Comparison of ENCODE assay signal across 8 cellular contexts in genomic region chr9:127555830-127556820, GRCh38. TPM values are rescaled to one million over a fixed set of nuclear protein-coding genes. Genes with fewer than 3 reads are reported as not detected.
DNase-seq lines count a peak whose midpoint lies in the region; ATAC-seq and TF ChIP-seq lines count a peak whose summit lies in the region.

No MANE protein-coding gene starts in this region.

- H3K27me3 ChIP-seq in RWPE2 (ENCODE audit: insufficient read depth, poor library complexity, severe bottlenecking), result no peaks in the 10 kb centered on the region
- H3K27me3 ChIP-seq in skeletal muscle tissue (ENCODE audit: control insufficient read depth in 3 of 3, insufficient read depth in 3 of 3, low read length in 3 of 3), result no peaks in the 10 kb centered on the region

- H3K27ac ChIP-seq in RWPE2 (ENCODE audit: poor library complexity, severe bottlenecking) (peak overlapping the region; percentile 98), skeletal muscle tissue (ENCODE audit: low read depth, low read length) (peak overlapping the region; percentile 74)

- peak overlapping the region; percentile 85 for H3K27ac Mint-ChIP-seq in activated naive CD4-positive, alpha-beta T cell treated with anti-CD3 and anti-CD28 coated beads, Interleukin-2, amount 50 U/mL, for 24 hours

- H3K9ac ChIP-seq in skeletal muscle tissue (ENCODE audit: low read depth in 1 of 3, low read length in 3 of 3), result no peak overlapping the region

- H3K4me1 Mint-ChIP-seq in activated naive CD4-positive, alpha-beta T cell treated with anti-CD3 and anti-CD28 coated beads, Interleukin-2, amount 50 U/mL, for 24 hours, result peaks cover 54% of the 10 kb centered on the region

- peak; percentile 88 for ATAC-seq in RWPE2 (ENCODE audit: low read depth)
- peak; percentile 58 to 72 for ATAC-seq in left cardiac atrium
- ATAC-seq in HG03432 (IDR thresholded peaks at IDR 0.05; ENCODE audit: unreplicated experiment), result no peak
- ATAC-seq in HG03175 (IDR thresholded peaks at IDR 0.05; ENCODE audit: unreplicated experiment), result no peak
- no peak for ATAC-seq in HG03045 (IDR thresholded peaks at IDR 0.05; ENCODE audit: unreplicated experiment)

- no peak for TF ChIP-seq CTCF in RWPE2 (IDR thresholded peaks at IDR 0.05; ENCODE audit: poor library complexity, severe bottlenecking)

- H3K4me3 Mint-ChIP-seq in activated naive CD4-positive, alpha-beta T cell treated with anti-CD3 and anti-CD28 coated beads, Interleukin-2, amount 50 U/mL, for 24 hours, result peak overlapping the region; percentile 52

- H3K4me3 ChIP-seq in RWPE2 (ENCODE audit: severe bottlenecking) (no peak overlapping the region), skeletal muscle tissue (ENCODE audit: low read length in 3 of 3) (no peak overlapping the region)

- H3K27me3 Mint-ChIP-seq in activated naive CD4-positive, alpha-beta T cell treated with anti-CD3 and anti-CD28 coated beads, Interleukin-2, amount 50 U/mL, for 24 hours, result no peaks in the 10 kb centered on the region

- H3K9me3 ChIP-seq in RWPE2 (ENCODE audit: severe bottlenecking) (no peaks in the 10 kb centered on the region), skeletal muscle tissue (ENCODE audit: control insufficient read depth in 3 of 3, low read length in 3 of 3) (no peaks in the 10 kb centered on the region)

- DNase-seq in ELF-1 (ENCODE audit: low read depth, low spot score) (peak; percentile 78), RWPE2 (ENCODE audit: low spot score) (peak; percentile 98), left cardiac atrium (peak; percentile 85)

- intact Hi-C loops in left cardiac atrium (cut with DNase I), result no loop called here

- no peaks in the 10 kb centered on the region for H3K36me3 Mint-ChIP-seq in activated naive CD4-positive, alpha-beta T cell treated with anti-CD3 and anti-CD28 coated beads, Interleukin-2, amount 50 U/mL, for 24 hours

- peaks cover 66% of the 10 kb centered on the region for H3K36me3 ChIP-seq in RWPE2 (ENCODE audit: low read depth)
- peaks cover 4 to 6% (median 5%) of the 10 kb centered on the region in 3 donors for H3K36me3 ChIP-seq in skeletal muscle tissue (ENCODE audit: control insufficient read depth in 3 of 3, insufficient read depth in 3 of 3, low read length in 3 of 3)

- no peaks in the 10 kb centered on the region for H3K9me3 Mint-ChIP-seq in activated naive CD4-positive, alpha-beta T cell treated with anti-CD3 and anti-CD28 coated beads, Interleukin-2, amount 50 U/mL, for 24 hours

- H3K4me1 ChIP-seq in RWPE2 (ENCODE audit: insufficient read depth, poor library complexity, severe bottlenecking), result peaks cover 61% of the 10 kb centered on the region
- peaks cover 55 to 60% (median 55%) of the 10 kb centered on the region in 3 donors for H3K4me1 ChIP-seq in skeletal muscle tissue (ENCODE audit: control insufficient read depth in 3 of 3, insufficient read depth in 3 of 3, low read length in 3 of 3)

RNA-seq across cellular contexts. Expression of gene STXBP1, which starts 56.0 kb away (rescaled TPM):
- total RNA-seq in left cardiac atrium, result 10 to 100 TPM; 40.4 to 41.5 TPM
- 5.2 TPM for total RNA-seq in skeletal muscle tissue

Comparison
In these comparisons a context has a peak if more than half of its experiments do, and no peak if none do; other contexts are left out.
1. ATAC-seq: peak in RWPE2 (single experiment) and left cardiac atrium (2 of 2); none in HG03432 (single experiment), HG03175 (single experiment) and HG03045 (single experiment).
2. Peak in every context shown above with its lines, with median percentiles within 50 percentile points of each other: DNase-seq.